ENCODE assay signal across 27 cellular contexts in genomic region chr5:12902611-12903010, GRCh38.
DNase-seq lines count a peak whose midpoint lies in the region; ATAC-seq and FAIRE-seq lines count a peak whose summit lies in the region.
"Had no signal": no experiment of that assay in that cellular context is flagged by ENCODE, and none has a peak within 500 bp of the region (broad histone marks: within the 10 kb centered on the region; RNA-seq: fewer than 3 reads in every experiment).

No MANE protein-coding gene starts in this region.

- peak; percentile 23 for FAIRE-seq in HTR-8/SVneo (lab: Jason Lieb, UNC)
- FAIRE-seq: A549, D721Med, GM12891, GM18507, H54 had no signal

- H3K27ac Mint-ChIP-seq in T-helper 17 cell = no peak overlapping the region
- H3K27ac Mint-ChIP-seq: CD14-positive monocyte; CD4-positive, alpha-beta T cell; CD8-positive, alpha-beta memory T cell; GM23338; HFFc6 had no signal

- DNase-seq in HTR-8/SVneo (ENCODE audit: insufficient read length, low spot score) = no peak
- peak; percentile 47 for DNase-seq in NCI-H524 treated with DMSO at 0.1 percent for 48 hours (lab: John Stamatoyannopoulos, UW)
- DNase-seq in kidney tubule cell (ENCODE audit: low spot score) = peak; percentile 14
- DNase-seq in pons (ENCODE audit: low spot score) = peak; percentile 3
- DNase-seq in activated T-cell treated with anti-CD3 and anti-CD28 coated beads for 4 hours = no peak
- no peak for DNase-seq in T-helper 17 cell
- DNase-seq in NCI-H82 treated with DMSO at 0.1 percent for 48 hours (lab: John Stamatoyannopoulos, UW; ENCODE audit: unreplicated experiment) = no peak
- DNase-seq: 8988T; ACHN; AML-193; BE2C; CD4-positive, alpha-beta T cell; CD8-positive, alpha-beta memory T cell; DMS 273 treated with DMSO at 0.1 percent for 48 hours; DMS79; GF-D8; HFFc6 had no signal

- no peak overlapping the region for H3K4me3 Mint-ChIP-seq in T-helper 17 cell
- H3K4me3 Mint-ChIP-seq: CD14-positive monocyte; CD4-positive, alpha-beta T cell; CD8-positive, alpha-beta memory T cell; GM23338; HFFc6 had no signal

- ATAC-seq in T-helper 17 cell (no peak), HG02970 (IDR thresholded peaks at IDR 0.05; ENCODE audit: low FRiP score, unreplicated experiment) (no peak)
- ATAC-seq: A549, GM23338 had no signal

- no peaks in the 10 kb centered on the region for H3K36me3 Mint-ChIP-seq in T-helper 17 cell (ENCODE audit: low read depth)
- H3K36me3 Mint-ChIP-seq: CD14-positive monocyte; CD8-positive, alpha-beta memory T cell had no signal

- no peaks in the 10 kb centered on the region for H3K27me3 Mint-ChIP-seq in T-helper 17 cell
- H3K27me3 Mint-ChIP-seq: CD4-positive, alpha-beta T cell had no signal

- H3K9me3 ChIP-seq in T-helper 17 cell (ENCODE audit: control insufficient read depth, low read length, poor library complexity, severe bottlenecking) = no peaks in the 10 kb centered on the region
- H3K9me3 ChIP-seq: A549; BE2C; BLaER1 treated with 17β-estradiol and CSF1 and Interleukin-3, amounts not matched to agents 10 nM and 100 nM; HAP-1 had no signal

- no peaks in the 10 kb centered on the region for H3K4me1 Mint-ChIP-seq in T-helper 17 cell
- H3K4me1 Mint-ChIP-seq: CD14-positive monocyte; CD8-positive, alpha-beta memory T cell; GM23338 had no signal

Comparison
In these comparisons a context has a peak if more than half of its experiments do, and no peak if none do; other contexts are left out.
1. DNase-seq: peak in NCI-H524 treated with DMSO at 0.1 percent for 48 hours (single experiment), kidney tubule cell (single experiment) and pons (single experiment); none in HTR-8/SVneo (single experiment), activated T-cell treated with anti-CD3 and anti-CD28 coated beads for 4 hours (single experiment), T-helper 17 cell (0 of 3) and NCI-H82 treated with DMSO at 0.1 percent for 48 hours (single experiment).